Comparison of ENCODE assay signal across 26 cellular contexts in genomic region chr17:13643196-13643595, GRCh38. TPM values are rescaled to one million over a fixed set of nuclear protein-coding genes. Genes with fewer than 3 reads are reported as not detected.
"Had no signal": no experiment of that assay in that cellular context is flagged by ENCODE, and none has a peak within 500 bp of the region (broad histone marks: within the 10 kb centered on the region; RNA-seq: fewer than 3 reads in every experiment).

No MANE protein-coding gene starts in this region.

- H3K36me3 ChIP-seq: ascending aorta, Peyer's patch had no signal

- H3K9me3 Mint-ChIP-seq: activated B cell treated with CpG ODN at 0.5 μM for 24 hours; activated CD4-positive, alpha-beta T cell treated with anti-CD3 and anti-CD28 coated beads, Interleukin-2, amount 10 ng/mL, durations not matched to agents 24 days and 14 days; activated naive CD4-positive, alpha-beta T cell treated with anti-CD3 and anti-CD28 coated beads, Interleukin-2, amount 50 U/mL, for 24 hours; activated naive CD8-positive, alpha-beta T cell treated with anti-CD3 and anti-CD28 coated beads, Interleukin-2, amount 50 U/mL, for 24 hours; activated T-cell treated with anti-CD3 and anti-CD28 coated beads, Interleukin-2, amount 50 U/mL, for 24 hours; activated T-helper 1 cell treated with anti-CD3 and anti-CD28 coated beads, Interleukin-12 subunit alpha, Interleukin-12 subunit beta, Interleukin-2, Interleukin-4 antibody, amounts not matched to agents 30 ng/mL and 10 ng/mL and 1 ng/mL, durations not matched to agents 14 hours and 24 hours and 36 hours; central memory CD8-positive, alpha-beta T cell; T-helper 1 cell treated with Interleukin-12 subunit alpha and Interleukin-12 subunit beta and Interleukin-4 antibody, amounts not matched to agents 30 μg/mL and 1 μg/mL, for 36 hours had no signal

- H3K4me1 ChIP-seq: ascending aorta, Peyer's patch had no signal

- H3K4me3 Mint-ChIP-seq: activated B cell treated with CpG ODN at 0.5 μM for 24 hours; activated CD4-positive, alpha-beta T cell treated with anti-CD3 and anti-CD28 coated beads, Interleukin-2, amount 10 ng/mL, durations not matched to agents 24 days and 14 days; activated CD8-positive, alpha-beta memory T cell treated with anti-CD3 and anti-CD28 coated beads, Interleukin-2, amount 10 ng/mL, durations not matched to agents 7 days and 5 days; activated naive CD4-positive, alpha-beta T cell treated with anti-CD3 and anti-CD28 coated beads, Interleukin-2, amount 50 U/mL, for 24 hours; activated naive CD8-positive, alpha-beta T cell treated with anti-CD3 and anti-CD28 coated beads, Interleukin-2, amount 50 U/mL, for 24 hours; activated T-cell treated with anti-CD3 and anti-CD28 coated beads, Interleukin-2, amount 50 U/mL, for 24 hours; activated T-helper 1 cell treated with anti-CD3 and anti-CD28 coated beads, Interleukin-12 subunit alpha, Interleukin-12 subunit beta, Interleukin-2, Interleukin-4 antibody, amounts not matched to agents 30 ng/mL and 10 ng/mL and 1 ng/mL, durations not matched to agents 14 hours and 24 hours and 36 hours; central memory CD8-positive, alpha-beta T cell; T-helper 1 cell treated with Interleukin-12 subunit alpha and Interleukin-12 subunit beta and Interleukin-4 antibody, amounts not matched to agents 30 μg/mL and 1 μg/mL, for 36 hours had no signal

- ATAC-seq: activated CD8-positive, alpha-beta memory T cell treated with anti-CD3 and anti-CD28 coated beads, Interleukin-2, amount 10 ng/mL, durations not matched to agents 7 days and 5 days; activated naive CD8-positive, alpha-beta T cell treated with anti-CD3 and anti-CD28 coated beads, Interleukin-2, amount 50 U/mL, for 24 hours; body of pancreas had no signal

- H3K27ac Mint-ChIP-seq: activated B cell treated with CpG ODN at 0.5 μM for 24 hours; activated CD4-positive, alpha-beta T cell treated with anti-CD3 and anti-CD28 coated beads, Interleukin-2, amount 10 ng/mL, durations not matched to agents 24 days and 14 days; activated CD8-positive, alpha-beta memory T cell treated with anti-CD3 and anti-CD28 coated beads, Interleukin-2, amount 10 ng/mL, durations not matched to agents 7 days and 5 days; activated naive CD4-positive, alpha-beta T cell treated with anti-CD3 and anti-CD28 coated beads, Interleukin-2, amount 50 U/mL, for 24 hours; activated naive CD8-positive, alpha-beta T cell treated with anti-CD3 and anti-CD28 coated beads, Interleukin-2, amount 50 U/mL, for 24 hours; activated T-cell treated with anti-CD3 and anti-CD28 coated beads, Interleukin-2, amount 50 U/mL, for 24 hours; activated T-helper 1 cell treated with anti-CD3 and anti-CD28 coated beads, Interleukin-12 subunit alpha, Interleukin-12 subunit beta, Interleukin-2, Interleukin-4 antibody, amounts not matched to agents 30 ng/mL and 10 ng/mL and 1 ng/mL, durations not matched to agents 14 hours and 24 hours and 36 hours; T-helper 1 cell treated with Interleukin-12 subunit alpha and Interleukin-12 subunit beta and Interleukin-4 antibody, amounts not matched to agents 30 μg/mL and 1 μg/mL, for 36 hours had no signal

- DNase-seq: activated B cell treated with CpG ODN at 0.5 μM for 24 hours; activated CD4-positive, alpha-beta T cell treated with anti-CD3 and anti-CD28 coated beads for 1 hour; activated CD4-positive, alpha-beta T cell treated with anti-CD3 and anti-CD28 coated beads, Interleukin-2, amount 10 ng/mL, durations not matched to agents 24 days and 14 days; activated CD4-positive, alpha-beta T cell treated with anti-CD3 and anti-CD28 coated beads, Interleukin-2, amount 50 U/mL, for 48 hours; activated CD8-positive, alpha-beta memory T cell treated with anti-CD3 and anti-CD28 coated beads, Interleukin-2, amount 10 ng/mL, durations not matched to agents 7 days and 5 days; activated effector memory CD4-positive, alpha-beta T cell treated with Interleukin-2 at 50 U/mL for 16 hours; activated naive CD4-positive, alpha-beta T cell; activated naive CD8-positive, alpha-beta T cell treated with anti-CD3 and anti-CD28 coated beads, Interleukin-2, amount 50 U/mL, for 24 hours; activated T-cell treated with anti-CD3 and anti-CD28 coated beads, Interleukin-2, amount 50 U/mL, for 24 hours; amniotic stem cell; body of pancreas; KG1; NCI-H1092; NCI-H1417; NCI-H1930; NCI-H2107; NCI-H510A treated with DMSO at 0.1 percent for 48 hours; NCI-H69; NK-92 treated with Interleukin-12 subunit alpha and Interleukin-12 subunit beta, amount 100 ng/mL, for 24 hours; Peyer's patch; SHP77 had no signal

- H3K4me1 Mint-ChIP-seq: activated B cell treated with CpG ODN at 0.5 μM for 24 hours; activated CD4-positive, alpha-beta T cell treated with anti-CD3 and anti-CD28 coated beads, Interleukin-2, amount 10 ng/mL, durations not matched to agents 24 days and 14 days; activated CD8-positive, alpha-beta memory T cell treated with anti-CD3 and anti-CD28 coated beads, Interleukin-2, amount 10 ng/mL, durations not matched to agents 7 days and 5 days; activated naive CD4-positive, alpha-beta T cell treated with anti-CD3 and anti-CD28 coated beads, Interleukin-2, amount 50 U/mL, for 24 hours; central memory CD8-positive, alpha-beta T cell had no signal

- H3K27me3 Mint-ChIP-seq: activated naive CD4-positive, alpha-beta T cell treated with anti-CD3 and anti-CD28 coated beads, Interleukin-2, amount 50 U/mL, for 24 hours had no signal

- H3K36me3 Mint-ChIP-seq: activated CD8-positive, alpha-beta memory T cell treated with anti-CD3 and anti-CD28 coated beads, Interleukin-2, amount 10 ng/mL, durations not matched to agents 7 days and 5 days; activated naive CD4-positive, alpha-beta T cell treated with anti-CD3 and anti-CD28 coated beads, Interleukin-2, amount 50 U/mL, for 24 hours had no signal

- H3K27me3 ChIP-seq: ascending aorta, body of pancreas, Peyer's patch had no signal

- H3K9me3 ChIP-seq: ascending aorta, body of pancreas, Peyer's patch had no signal

- H3K4me3 ChIP-seq: ascending aorta, body of pancreas, Peyer's patch had no signal

- H3K27ac ChIP-seq: ascending aorta, body of pancreas, Peyer's patch had no signal

RNA-seq across cellular contexts. Expression of gene HS3ST3A1, which starts 41.5 kb away (rescaled TPM):
- total RNA-seq: activated B cell treated with CpG ODN at 0.5 μM for 24 hours, ascending aorta, body of pancreas had no signal
